In genomic region chr10:20885678-20886077, GRCh38 we compare ENCODE assay signal across 15 cellular contexts. TPM values are rescaled to one million over a fixed set of nuclear protein-coding genes. Genes with fewer than 3 reads are reported as not detected.
DNase-seq lines count a peak whose midpoint lies in the region; ATAC-seq, FAIRE-seq and TF ChIP-seq lines count a peak whose summit lies in the region.
"Had no signal": no experiment of that assay in that cellular context is flagged by ENCODE, and none has a peak within 500 bp of the region (broad histone marks: within the 10 kb centered on the region; RNA-seq: fewer than 3 reads in every experiment).

No MANE protein-coding gene starts in this region.

- intact Hi-C loops in Calu3 (cut with micrococcal nuclease; ENCODE audit: unreplicated experiment) (no loop called here), GM12878 (cut with micrococcal nuclease; ENCODE audit: unreplicated experiment) (loop anchor here (10.0 kb wide), 1 partner anchor 359 kb away; no protein-coding TSS in a partner anchor), sigmoid colon (cut with DNase I) (no loop called here)

- H4K20me1 ChIP-seq in GM12878 (ENCODE audit: control insufficient read depth, insufficient read depth) (no peaks in the 10 kb centered on the region), hepatocyte (ENCODE audit: insufficient read depth, poor library complexity, severe bottlenecking) (no peaks in the 10 kb centered on the region)
- H4K20me1 ChIP-seq: BLaER1 treated with 17β-estradiol and CSF1 and Interleukin-3, amounts not matched to agents 10 nM and 100 nM had no signal

- TF ChIP-seq CTCF in Calu3 (IDR thresholded peaks at IDR 0.05; ENCODE audit: unreplicated experiment) (no peak), GM12878 (IDR thresholded peaks at IDR 0.05 in 2 of 3, conservative IDR thresholded peaks at IDR 0.05 in 1 of 3; ENCODE audit: control insufficient read depth in 2 of 3, extremely low read depth in 1 of 3, insufficient read depth in 1 of 3, low read depth in 3 of 3, low read length in 3 of 3) (no peak), hepatocyte (IDR thresholded peaks at IDR 0.05; ENCODE audit: poor library complexity) (no peak), sigmoid colon (IDR thresholded peaks at IDR 0.05) (no peak), tibial nerve (IDR thresholded peaks at IDR 0.05) (no peak)

- H3K4me1 Mint-ChIP-seq in Calu3 (ENCODE audit: low read depth, unreplicated experiment): no peaks in the 10 kb centered on the region

- RAD21 ChIA-PET in GM12878 (lab: Charles Lee; ENCODE audit: unreplicated experiment): no interaction called here

- no peak overlapping the region for H3K27ac Mint-ChIP-seq in Calu3 (ENCODE audit: unreplicated experiment)
- H3K27ac Mint-ChIP-seq: activated naive CD4-positive, alpha-beta T cell treated with anti-CD3 and anti-CD28 coated beads, Interleukin-2, amount 50 U/mL, for 72 hours; natural killer cell treated with Interleukin-12 subunit alpha and Interleukin-12 subunit beta and Interleukin-15 and Interleukin-18, amount 100 ng/mL, for 72 hours had no signal

- CTCF ChIA-PET in Calu3 (lab: Charles Lee): no interaction called here
- CTCF ChIA-PET in GM12878 (lab: Yijun Ruan, JAX): no interaction called here

- BruUV-seq in Calu3 (replicated peaks; lab: Mats Ljungman, UMichigan) (no TSS peak), GM12878 (replicated peaks; lab: Mats Ljungman, UMichigan) (no TSS peak)

- TF ChIP-seq EP300 in GM12878 (IDR thresholded peaks at IDR 0.05; ENCODE audit: borderline replicate concordance in 1 of 2, control insufficient read depth in 1 of 2, low read depth in 2 of 2, low read length in 2 of 2) (no peak), sigmoid colon (IDR thresholded peaks at IDR 0.05) (no peak), tibial nerve (IDR thresholded peaks at IDR 0.05) (no peak)

- ATAC-seq in GM12878: peak; percentile 55
- no peak for ATAC-seq in GM19023 (IDR thresholded peaks at IDR 0.05; ENCODE audit: unreplicated experiment)
- ATAC-seq: activated naive CD4-positive, alpha-beta T cell treated with anti-CD3 and anti-CD28 coated beads, Interleukin-2, amount 50 U/mL, for 72 hours; natural killer cell treated with Interleukin-12 subunit alpha and Interleukin-12 subunit beta and Interleukin-15 and Interleukin-18, amount 100 ng/mL, for 72 hours had no signal

- no peaks in the 10 kb centered on the region for H3K36me3 Mint-ChIP-seq in Calu3 (ENCODE audit: insufficient read depth, unreplicated experiment)
- H3K36me3 Mint-ChIP-seq: activated naive CD4-positive, alpha-beta T cell treated with anti-CD3 and anti-CD28 coated beads, Interleukin-2, amount 50 U/mL, for 72 hours; natural killer cell treated with Interleukin-12 subunit alpha and Interleukin-12 subunit beta and Interleukin-15 and Interleukin-18, amount 100 ng/mL, for 72 hours had no signal

- no peak for FAIRE-seq in GM12878 (lab: Jason Lieb, UNC)
- FAIRE-seq: keratinocyte had no signal

- WGBS in GM12878 (ENCODE audit: insufficient coverage, insufficient replicate concordance, low lambda C conversion rate, missing lambda C conversion rate): 7% methylated on average over 3 of the region's 3 CpGs
- 66% methylated on average over 3 of the region's 3 CpGs for WGBS in hepatocyte (ENCODE audit: low lambda C conversion rate, missing lambda C conversion rate)
- WGBS in sigmoid colon, 2 donors: 60 to 68% methylated on average over 3 of the region's 3 CpGs
- WGBS in tibial nerve, 2 donors: 68 to 70% methylated on average over 3 of the region's 3 CpGs

- no peak overlapping the region for H3K4me3 ChIP-seq in GM12878
- H3K4me3 ChIP-seq in hepatocyte: no peak overlapping the region
- H3K4me3 ChIP-seq in sigmoid colon: no peak overlapping the region
- H3K4me3 ChIP-seq in tibial nerve: no peak overlapping the region
- H3K4me3 ChIP-seq: BLaER1 treated with 17β-estradiol and CSF1 and Interleukin-3, amounts not matched to agents 10 nM and 100 nM; colonic mucosa had no signal

- no peak overlapping the region for H3K4me2 ChIP-seq in GM12878 (ENCODE audit: control insufficient read depth, insufficient read depth)
- no peak overlapping the region for H3K4me2 ChIP-seq in hepatocyte

- no peak for TF ChIP-seq RAD21 in GM12878 (IDR thresholded peaks at IDR 0.05; ENCODE audit: insufficient read depth, low read depth, low read length)

- H3K36me3 ChIP-seq in GM12878 (ENCODE audit: control insufficient read depth in 2 of 2, insufficient read depth in 2 of 2, low read length in 1 of 2): no peaks in the 10 kb centered on the region
- no peaks in the 10 kb centered on the region for H3K36me3 ChIP-seq in hepatocyte (replicated peaks; ENCODE audit: insufficient read depth, low read depth)
- H3K36me3 ChIP-seq in sigmoid colon: no peaks in the 10 kb centered on the region
- H3K36me3 ChIP-seq in tibial nerve: peaks cover 0 to under 1% (median 0%) of the 10 kb centered on the region in 3 donors
- H3K36me3 ChIP-seq: BLaER1 treated with 17β-estradiol and CSF1 and Interleukin-3, amounts not matched to agents 10 nM and 100 nM; colonic mucosa had no signal

- TF ChIP-seq POLR2A in GM12878 (IDR thresholded peaks at IDR 0.05; ENCODE audit: low read depth, low read length): no peak
- no peak for TF ChIP-seq POLR2A in sigmoid colon (IDR thresholded peaks at IDR 0.05)
- no peak for TF ChIP-seq POLR2A in tibial nerve (IDR thresholded peaks at IDR 0.05)

- H3K9me3 ChIP-seq in GM12878 (replicated peaks; ENCODE audit: control insufficient read depth, insufficient read depth, low read length) (no peaks in the 10 kb centered on the region), hepatocyte (ENCODE audit: low read depth) (no peaks in the 10 kb centered on the region), sigmoid colon (no peaks in the 10 kb centered on the region), tibial nerve (no peaks in the 10 kb centered on the region)
- H3K9me3 ChIP-seq: BLaER1 treated with 17β-estradiol and CSF1 and Interleukin-3, amounts not matched to agents 10 nM and 100 nM; colonic mucosa had no signal

- no peaks in the 10 kb centered on the region for H3K27me3 Mint-ChIP-seq in Calu3 (ENCODE audit: unreplicated experiment)

- no peak overlapping the region for H3K27ac ChIP-seq in GM12878 (ENCODE audit: control insufficient read depth, insufficient read depth)
- no peak overlapping the region for H3K27ac ChIP-seq in hepatocyte
- H3K27ac ChIP-seq in sigmoid colon: no peak overlapping the region
- H3K27ac ChIP-seq in tibial nerve: no peak overlapping the region
- H3K27ac ChIP-seq: BLaER1 treated with 17β-estradiol and CSF1 and Interleukin-3, amounts not matched to agents 10 nM and 100 nM; colonic mucosa had no signal

- SMC1A ChIA-PET in GM12878 (lab: Charles Lee; ENCODE audit: uncharacterized antibody, unreplicated experiment): no interaction called here

- POLR2A ChIA-PET in GM12878 (lab: Charles Lee): no interaction called here

- H3K9me2 ChIP-seq in hepatocyte (replicated peaks; ENCODE audit: insufficient read depth): no peaks in the 10 kb centered on the region

- DNase-seq in Calu3 (peak; percentile 4), NCI-H146 treated with DMSO at 0.1 percent for 48 hours (lab: John Stamatoyannopoulos, UW; ENCODE audit: unreplicated experiment) (peak; percentile 92), GM12878 (ENCODE audit: low read depth, low spot score) (no peak), hepatocyte (ENCODE audit: low spot score) (peak; percentile 8), sigmoid colon (no peak), tibial nerve (ENCODE audit: low spot score in 2 of 2) (no peak), GM03348 (ENCODE audit: low spot score) (no peak)
- DNase-seq: colonic mucosa, GF-D8, NCI-H345 had no signal

- no peaks in the 10 kb centered on the region for H3K9me3 Mint-ChIP-seq in Calu3 (ENCODE audit: low read depth, unreplicated experiment)
- H3K9me3 Mint-ChIP-seq: natural killer cell treated with Interleukin-12 subunit alpha and Interleukin-12 subunit beta and Interleukin-15 and Interleukin-18, amount 100 ng/mL, for 72 hours had no signal

- H3K4me1 ChIP-seq in GM12878 (ENCODE audit: control insufficient read depth, insufficient read depth, low read length): no peaks in the 10 kb centered on the region
- H3K4me1 ChIP-seq in hepatocyte (ENCODE audit: insufficient read depth): peaks cover 9% of the 10 kb centered on the region
- H3K4me1 ChIP-seq in sigmoid colon: no peaks in the 10 kb centered on the region
- no peaks in the 10 kb centered on the region for H3K4me1 ChIP-seq in tibial nerve
- H3K4me1 ChIP-seq: colonic mucosa had no signal

- no peak overlapping the region for H3K4me3 Mint-ChIP-seq in Calu3 (ENCODE audit: low read depth, unreplicated experiment)
- H3K4me3 Mint-ChIP-seq: natural killer cell treated with Interleukin-12 subunit alpha and Interleukin-12 subunit beta and Interleukin-15 and Interleukin-18, amount 100 ng/mL, for 72 hours had no signal

- H3K27me3 ChIP-seq in GM12878 (replicated peaks in 1 of 2; ENCODE audit: control insufficient read depth in 2 of 2, insufficient read depth in 2 of 2, low read length in 1 of 2) (no peaks in the 10 kb centered on the region; a peak in 2 of 4 replicates), hepatocyte (no peaks in the 10 kb centered on the region), sigmoid colon (no peaks in the 10 kb centered on the region), tibial nerve (no peaks in the 10 kb centered on the region)
- H3K27me3 ChIP-seq: BLaER1 treated with 17β-estradiol and CSF1 and Interleukin-3, amounts not matched to agents 10 nM and 100 nM; colonic mucosa had no signal

- in situ Hi-C loops in GM12878 (cut with MboI): no loop called here

- no peaks in the 10 kb centered on the region for H3K79me2 ChIP-seq in GM12878 (ENCODE audit: control insufficient read depth, insufficient read depth, low read length)
- H3K79me2 ChIP-seq in hepatocyte: no peaks in the 10 kb centered on the region

- H2AFZ ChIP-seq in GM12878 (ENCODE audit: control insufficient read depth, low read depth, low read length): no peak overlapping the region
- H2AFZ ChIP-seq in hepatocyte: no peak overlapping the region

- H3K9ac ChIP-seq in GM12878 (ENCODE audit: control insufficient read depth, insufficient read depth, low read length): no peak overlapping the region
- H3K9ac ChIP-seq: BLaER1 treated with 17β-estradiol and CSF1 and Interleukin-3, amounts not matched to agents 10 nM and 100 nM had no signal

RNA-seq across cellular contexts. Expression of gene NEBL, which starts 11.4 kb away (rescaled TPM):
- total RNA-seq in Calu3 (2022): 11.2 and 12.7 TPM in 2 replicates
- 1.6 and 2.3 TPM in 2 replicates for total RNA-seq in GM12878 (2013; cell fraction: nucleolus; rRNA removed)
- total RNA-seq in GM12878 (2014; rRNA removed): not detected in 2 replicates
- total RNA-seq in GM12878 (2014; rRNA removed; fragmentation: Illumina TruSeq; extraction: Trizol): 0.04 TPM in 1 of 2 replicates, not detected in the other
- total RNA-seq in GM12878 (2021): 0.08 and 0.18 TPM in 2 replicates
- not detected for polyA plus RNA-seq in GM12878 (2011; ENCODE audit: low read depth)
- polyA plus RNA-seq in GM12878 (2011; rRNA removed): 0.56 and 1.4 TPM in 2 replicates
- 0.28 and 0.36 TPM in 2 replicates for polyA plus RNA-seq in GM12878 (2011; cell fraction: cytosol; rRNA removed)
- polyA plus RNA-seq in GM12878 (2011; cell fraction: nucleus; rRNA removed): 0.55 and 0.98 TPM in 2 replicates
- polyA plus RNA-seq in GM12878 (2012): 0.03 and 0.07 TPM in 2 replicates
- not detected in 2 replicates for polyA plus RNA-seq in GM12878 (2014; fragmentation: Illumina TruSeq; extraction: Trizol)
- polyA plus RNA-seq in GM12878 (2014; fragmentation: Nextera tagmentation; extraction: Ambion mirVana): not detected
- 0.03 TPM in 1 of 2 replicates, not detected in the other for polyA plus RNA-seq in GM12878 (2014; rRNA removed)
- under 1 TPM in 1 of 2 experiments, not detected in 1; 0.04 TPM for polyA plus RNA-seq in GM12878 (2016; fragmentation: Nextera tagmentation; extraction: Ambion mirVana)
- polyA minus RNA-seq in GM12878 (2011; rRNA and poly(A)+ RNA removed): 1.2 and 1.4 TPM in 2 replicates
- 0.40 TPM in 1 of 2 replicates, not detected in the other for polyA minus RNA-seq in GM12878 (2011; cell fraction: cytosol; rRNA and poly(A)+ RNA removed)
- polyA minus RNA-seq in GM12878 (2011; cell fraction: nucleus; rRNA and poly(A)+ RNA removed): 0.77 and 2.3 TPM in 2 replicates
- 8.5 and 12.3 TPM in 2 replicates for total RNA-seq in hepatocyte
- polyA plus RNA-seq in hepatocyte: 6.3 and 9.9 TPM in 2 replicates
- 1 to 10 TPM; 1.1 to 2.1 (median 1.5) TPM for total RNA-seq in sigmoid colon
- polyA plus RNA-seq in sigmoid colon: 1 to 10 TPM; 4.8 to 4.9 (median 4.9) TPM
- total RNA-seq in tibial nerve: 10 to 100 TPM; 34.5 to 61.2 (median 49.7) TPM
- total RNA-seq: natural killer cell treated with Interleukin-12 subunit alpha and Interleukin-12 subunit beta and Interleukin-15 and Interleukin-18, amount 100 ng/mL, for 72 hours had no signal

Comparison
In these comparisons a context has a peak if more than half of its experiments do, and no peak if none do; other contexts are left out.
1. DNase-seq: peak in Calu3 (single experiment), NCI-H146 treated with DMSO at 0.1 percent for 48 hours (single experiment) and hepatocyte (single experiment); none in GM12878 (single experiment), sigmoid colon (single experiment), tibial nerve (0 of 2) and GM03348 (single experiment).